10 cellular contexts compared by ENCODE assay signal in genomic region chr7:158710651-158711102, GRCh38. TPM values are rescaled to one million over a fixed set of nuclear protein-coding genes. Genes with fewer than 3 reads are reported as not detected.
A peak's percentile ranks its signal among the peaks of the same experiment; 100 is the strongest.
DNase-seq lines count a peak whose midpoint lies in the region; ATAC-seq and TF ChIP-seq lines count a peak whose summit lies in the region.
"Had no signal": no experiment of that assay in that cellular context is flagged by ENCODE, and none has a peak within 500 bp of the region (broad histone marks: within the 10 kb centered on the region; RNA-seq: fewer than 3 reads in every experiment).

No MANE protein-coding gene starts in this region.

- H4K20me1 ChIP-seq in BLaER1 treated with 17β-estradiol and CSF1 and Interleukin-3, amounts not matched to agents 10 nM and 100 nM, result no peaks in the 10 kb centered on the region

- H3K9me3 ChIP-seq in BLaER1 treated with 17β-estradiol and CSF1 and Interleukin-3, amounts not matched to agents 10 nM and 100 nM (replicated peaks in 1 of 11), result peaks cover 28 to 68% (median 46%) of the 10 kb centered on the region in 11 experiments

- peak overlapping the region; percentile 35 to 82 (median 61); a peak in 17 of 22 replicates for H3K9ac ChIP-seq in BLaER1 treated with 17β-estradiol and CSF1 and Interleukin-3, amounts not matched to agents 10 nM and 100 nM

- peaks cover 0 to 28% (median 12%) of the 10 kb centered on the region in 11 experiments; a peak in 16 of 22 replicates for H3K36me3 ChIP-seq in BLaER1 treated with 17β-estradiol and CSF1 and Interleukin-3, amounts not matched to agents 10 nM and 100 nM

- no peaks in the 10 kb centered on the region for H3K27me3 Mint-ChIP-seq in activated T-cell treated with anti-CD3 and anti-CD28 coated beads, Interleukin-2, amount 50 U/mL, for 24 hours

- peak; percentile 64 for ATAC-seq in GM21423 (IDR thresholded peaks at IDR 0.05; ENCODE audit: unreplicated experiment)
- ATAC-seq in foreskin keratinocyte, result peak; percentile 45
- ATAC-seq in HG03521 (IDR thresholded peaks at IDR 0.05; ENCODE audit: unreplicated experiment), result no peak
- no peak for ATAC-seq in HG03025 (IDR thresholded peaks at IDR 0.05; ENCODE audit: low FRiP score, unreplicated experiment)
- ATAC-seq: esophagus mucosa had no signal

- peak overlapping the region; percentile 30 to 79 (median 62); a peak in 20 of 22 replicates for H3K4me2 ChIP-seq in BLaER1 treated with 17β-estradiol and CSF1 and Interleukin-3, amounts not matched to agents 10 nM and 100 nM

- peaks cover 17% of the 10 kb centered on the region for H3K4me1 Mint-ChIP-seq in activated T-cell treated with anti-CD3 and anti-CD28 coated beads, Interleukin-2, amount 50 U/mL, for 24 hours (ENCODE audit: low read depth)

- no peak overlapping the region for H3K27ac Mint-ChIP-seq in activated T-cell treated with anti-CD3 and anti-CD28 coated beads, Interleukin-2, amount 50 U/mL, for 24 hours

- peak overlapping the region; percentile 60 to 97 (median 86); a peak in 21 of 22 replicates for H3K27ac ChIP-seq in BLaER1 treated with 17β-estradiol and CSF1 and Interleukin-3, amounts not matched to agents 10 nM and 100 nM
- H3K27ac ChIP-seq in foreskin keratinocyte, result no peak overlapping the region

- H3K4me3 ChIP-seq in BLaER1 treated with 17β-estradiol and CSF1 and Interleukin-3, amounts not matched to agents 10 nM and 100 nM, result peak overlapping the region in 4 of 10 experiments; percentile 10 to 33 (median 23); a peak in 3 of 20 replicates

- no peaks in the 10 kb centered on the region for H3K36me3 Mint-ChIP-seq in activated T-cell treated with anti-CD3 and anti-CD28 coated beads, Interleukin-2, amount 50 U/mL, for 24 hours (ENCODE audit: low read depth)

- no peak overlapping the region for H3K4me3 Mint-ChIP-seq in activated T-cell treated with anti-CD3 and anti-CD28 coated beads, Interleukin-2, amount 50 U/mL, for 24 hours

- H3K9me3 Mint-ChIP-seq in activated T-cell treated with anti-CD3 and anti-CD28 coated beads, Interleukin-2, amount 50 U/mL, for 24 hours, result peaks cover 4% of the 10 kb centered on the region

- peak; percentile 91 for DNase-seq in SIG-M5 (lab: John Stamatoyannopoulos, UW)
- DNase-seq in foreskin keratinocyte, result peak in 1 of 2 donors; percentile 60
- DNase-seq in activated T-cell treated with anti-CD3 and anti-CD28 coated beads, Interleukin-2, amount 50 U/mL, for 24 hours, result no peak
- no peak for DNase-seq in islet precursor cell
- DNase-seq: NCI-H2227 treated with DMSO at 0.1 percent for 48 hours had no signal

- H3K27me3 ChIP-seq in BLaER1 treated with 17β-estradiol and CSF1 and Interleukin-3, amounts not matched to agents 10 nM and 100 nM, result no peaks in the 10 kb centered on the region
- no peaks in the 10 kb centered on the region for H3K27me3 ChIP-seq in foreskin keratinocyte

- peaks cover 24 to 58% (median 44%) of the 10 kb centered on the region in 10 experiments for H3K4me1 ChIP-seq in BLaER1 treated with 17β-estradiol and CSF1 and Interleukin-3, amounts not matched to agents 10 nM and 100 nM
- no peaks in the 10 kb centered on the region for H3K4me1 ChIP-seq in foreskin keratinocyte

- no peak for TF ChIP-seq CTCF in foreskin keratinocyte (conservative IDR thresholded peaks at IDR 0.05)

RNA-seq across cellular contexts. Expression of gene NCAPG2, which starts 6.1 kb away (rescaled TPM):
- 38.1 and 43.7 TPM in 2 replicates for total RNA-seq in foreskin keratinocyte
- polyA plus RNA-seq in foreskin keratinocyte, result 13.1 and 18.2 TPM in 2 replicates

Comparison
In these comparisons a context has a peak if more than half of its experiments do, and no peak if none do; other contexts are left out.
1. ATAC-seq: peak in GM21423 (single experiment) and foreskin keratinocyte (single experiment); none in HG03521 (single experiment) and HG03025 (single experiment).